ENCODE assay signal across 35 cellular contexts in the genomic region with DNA sequence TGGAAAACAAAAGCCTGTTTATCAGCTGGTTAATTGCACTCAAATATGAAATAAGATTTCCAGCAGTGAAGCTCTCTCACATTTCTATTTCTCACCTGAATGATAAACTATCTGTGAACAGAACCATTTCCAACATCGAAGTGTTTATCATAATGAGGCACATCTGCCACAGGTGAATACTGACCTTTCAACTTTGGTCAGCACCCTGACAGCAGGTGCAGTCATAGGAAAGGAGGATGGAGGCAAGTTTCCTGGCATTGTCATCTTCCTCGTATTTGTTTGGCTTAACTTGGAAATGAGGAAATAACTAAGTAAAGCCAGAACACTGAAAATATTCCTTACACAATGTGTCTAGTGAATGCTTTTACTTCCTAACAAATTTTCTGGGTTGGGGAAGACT.
"Had no signal": no experiment of that assay in that cellular context is flagged by ENCODE, and none has a peak within 500 bp of the region (broad histone marks: within the 10 kb centered on the region; RNA-seq: fewer than 3 reads in every experiment).

No MANE protein-coding gene starts in this region.

- ATAC-seq: activated T-cell treated with anti-CD3 and anti-CD28 coated beads, Interleukin-2, amount 50 U/mL, for 72 hours; activated T-helper 17 cell treated with anti-CD3 and anti-CD28 coated beads, Interleukin-2, amount 50 U/mL, for 72 hours; PC-3; Right ventricle myocardium inferior had no signal

- DNase-seq: activated CD4-positive, alpha-beta memory T cell treated with anti-CD3 and anti-CD28 coated beads, Interleukin-2, amount 10 ng/mL, durations not matched to agents 7 days and 5 days; activated CD4-positive, alpha-beta T cell treated with anti-CD3 and anti-CD28 coated beads for 1 hour; activated CD4-positive, alpha-beta T cell treated with anti-CD3 and anti-CD28 coated beads for 48 hours; activated CD4-positive, CD25-positive, alpha-beta regulatory T cell; activated CD8-positive, alpha-beta memory T cell treated with anti-CD3 and anti-CD28 coated beads for 24 hours; activated effector memory CD4-positive, alpha-beta T cell treated with anti-CD3 and anti-CD28 coated beads, Interleukin-2, amount 50 U/mL, for 16 hours; activated naive CD4-positive, alpha-beta T cell; activated naive CD4-positive, alpha-beta T cell treated with anti-CD3 and anti-CD28 coated beads, Interleukin-2, amount 50 U/mL, for 16 hours; activated naive CD8-positive, alpha-beta T cell treated with anti-CD3 and anti-CD28 coated beads for 36 hours; activated T-cell treated with anti-CD3 and anti-CD28 coated beads, Interleukin-2, amount 50 U/mL, for 1 hour; activated T-cell treated with anti-CD3 and anti-CD28 coated beads, Interleukin-2, amount 50 U/mL, for 72 hours; amniotic stem cell; aorta; brain microvascular endothelial cell; central memory CD4-positive, alpha-beta T cell; Kasumi-1; KG1; MG63; NCI-H1048; NCI-H1105 treated with DMSO at 0.1 percent for 48 hours; NCI-H1436; NCI-H187; NCI-H2029 treated with DMSO at 0.1 percent for 48 hours; NCI-H2171 treated with DMSO at 0.1 percent for 48 hours; NCI-H2227 treated with DMSO at 0.1 percent for 48 hours; NCI-H446 treated with DMSO at 0.1 percent for 48 hours; NCI-H524; NCI-H774; PC-3; SIG-M5; T1000; WERI-Rb-1 had no signal

- H3K4me3 ChIP-seq: MG63 had no signal

- H3K27me3 ChIP-seq: brain microvascular endothelial cell, MG63 had no signal

- H3K36me3 ChIP-seq: brain microvascular endothelial cell, MG63, WERI-Rb-1 had no signal

- H3K27ac ChIP-seq: brain microvascular endothelial cell, RWPE1, WERI-Rb-1 had no signal
